Comparison of ENCODE assay signal across 1 cellular context in the genomic region with DNA sequence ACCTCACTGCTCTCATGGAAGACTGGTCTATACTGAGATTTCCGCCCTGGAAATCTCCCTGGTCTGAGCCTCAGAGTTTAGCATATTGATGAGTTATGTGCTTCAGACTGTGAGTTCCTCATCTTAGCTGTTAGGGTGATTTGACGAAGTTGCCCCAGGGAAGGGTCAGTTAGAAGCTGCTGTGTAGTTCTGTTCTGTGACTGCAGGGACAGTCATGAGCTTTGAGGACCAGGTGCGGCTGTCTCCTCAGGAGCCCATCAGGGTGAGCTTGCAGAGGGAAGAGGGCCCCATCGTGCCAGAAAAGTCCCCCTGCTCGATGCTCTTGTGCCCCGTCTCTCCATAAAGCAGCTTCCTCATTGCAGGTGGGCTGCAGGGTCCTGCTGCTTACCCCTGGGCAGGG.
TF ChIP-seq lines count a peak whose summit lies in the region.

No MANE protein-coding gene starts in this region.

TF ChIP-seq in WTC11, 78 proteins besides CTCF, POLR2A, EP300 and RAD21 (continued from another document):
- TF ChIP-seq, protein P1, sequence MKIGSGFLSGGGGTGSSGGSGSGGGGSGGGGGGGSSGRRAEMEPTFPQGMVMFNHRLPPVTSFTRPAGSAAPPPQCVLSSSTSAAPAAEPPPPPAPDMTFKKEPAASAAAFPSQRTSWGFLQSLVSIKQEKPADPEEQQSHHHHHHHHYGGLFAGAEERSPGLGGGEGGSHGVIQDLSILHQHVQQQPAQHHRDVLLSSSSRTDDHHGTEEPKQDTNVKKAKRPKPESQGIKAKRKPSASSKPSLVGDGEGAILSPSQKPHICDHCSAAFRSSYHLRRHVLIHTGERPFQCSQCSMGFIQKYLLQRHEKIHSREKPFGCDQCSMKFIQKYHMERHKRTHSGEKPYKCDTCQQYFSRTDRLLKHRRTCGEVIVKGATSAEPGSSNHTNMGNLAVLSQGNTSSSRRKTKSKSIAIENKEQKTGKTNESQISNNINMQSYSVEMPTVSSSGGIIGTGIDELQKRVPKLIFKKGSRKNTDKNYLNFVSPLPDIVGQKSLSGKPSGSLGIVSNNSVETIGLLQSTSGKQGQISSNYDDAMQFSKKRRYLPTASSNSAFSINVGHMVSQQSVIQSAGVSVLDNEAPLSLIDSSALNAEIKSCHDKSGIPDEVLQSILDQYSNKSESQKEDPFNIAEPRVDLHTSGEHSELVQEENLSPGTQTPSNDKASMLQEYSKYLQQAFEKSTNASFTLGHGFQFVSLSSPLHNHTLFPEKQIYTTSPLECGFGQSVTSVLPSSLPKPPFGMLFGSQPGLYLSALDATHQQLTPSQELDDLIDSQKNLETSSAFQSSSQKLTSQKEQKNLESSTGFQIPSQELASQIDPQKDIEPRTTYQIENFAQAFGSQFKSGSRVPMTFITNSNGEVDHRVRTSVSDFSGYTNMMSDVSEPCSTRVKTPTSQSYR (CRISPR knock-in tag; IDR thresholded peaks at IDR 0.05) = no peak
- no peak for TF ChIP-seq ZNF317 (CRISPR knock-in tag; IDR thresholded peaks at IDR 0.05; ENCODE audit: borderline replicate concordance, low read depth)
- TF ChIP-seq MXD4 (CRISPR knock-in tag; IDR thresholded peaks at IDR 0.05; ENCODE audit: borderline replicate concordance) = no peak
- TF ChIP-seq, protein P2, sequence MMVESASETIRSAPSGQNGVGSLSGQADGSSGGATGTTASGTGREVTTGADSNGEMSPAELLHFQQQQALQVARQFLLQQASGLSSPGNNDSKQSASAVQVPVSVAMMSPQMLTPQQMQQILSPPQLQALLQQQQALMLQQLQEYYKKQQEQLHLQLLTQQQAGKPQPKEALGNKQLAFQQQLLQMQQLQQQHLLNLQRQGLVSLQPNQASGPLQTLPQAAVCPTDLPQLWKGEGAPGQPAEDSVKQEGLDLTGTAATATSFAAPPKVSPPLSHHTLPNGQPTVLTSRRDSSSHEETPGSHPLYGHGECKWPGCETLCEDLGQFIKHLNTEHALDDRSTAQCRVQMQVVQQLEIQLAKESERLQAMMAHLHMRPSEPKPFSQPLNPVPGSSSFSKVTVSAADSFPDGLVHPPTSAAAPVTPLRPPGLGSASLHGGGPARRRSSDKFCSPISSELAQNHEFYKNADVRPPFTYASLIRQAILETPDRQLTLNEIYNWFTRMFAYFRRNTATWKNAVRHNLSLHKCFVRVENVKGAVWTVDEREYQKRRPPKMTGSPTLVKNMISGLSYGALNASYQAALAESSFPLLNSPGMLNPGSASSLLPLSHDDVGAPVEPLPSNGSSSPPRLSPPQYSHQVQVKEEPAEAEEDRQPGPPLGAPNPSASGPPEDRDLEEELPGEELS (CRISPR knock-in tag; IDR thresholded peaks at IDR 0.05) = no peak
- no peak for TF ChIP-seq ZNF138 (CRISPR knock-in tag; conservative IDR thresholded peaks at IDR 0.05)
- TF ChIP-seq NFATC4 (CRISPR knock-in tag; IDR thresholded peaks at IDR 0.05) = no peak
